In the genomic region with DNA sequence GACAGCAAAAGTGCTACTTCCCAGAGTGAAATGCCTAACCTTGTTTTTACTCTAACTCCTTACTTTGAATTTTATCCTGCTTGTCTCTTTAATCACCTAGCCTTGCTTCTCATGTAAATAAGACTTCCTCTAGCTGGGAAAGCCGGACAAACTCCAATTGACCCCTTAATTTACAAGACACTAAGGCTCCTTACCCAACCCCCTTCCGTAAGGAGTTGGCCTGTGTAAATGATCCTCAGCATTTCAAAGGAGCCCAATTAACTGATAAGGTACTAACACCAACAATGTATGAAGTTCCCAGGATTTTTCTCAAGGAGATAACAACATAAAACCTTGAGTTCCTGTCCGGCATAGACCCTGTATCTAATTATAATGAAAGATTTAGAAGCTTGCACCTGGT, we compare ENCODE assay signal across 1 cellular context.
TF ChIP-seq lines count a peak whose summit lies in the region.

No MANE protein-coding gene starts in this region.

TF ChIP-seq in WTC11, 78 proteins besides CTCF, POLR2A, EP300 and RAD21 (continued from another document):
- TF ChIP-seq, protein P1, sequence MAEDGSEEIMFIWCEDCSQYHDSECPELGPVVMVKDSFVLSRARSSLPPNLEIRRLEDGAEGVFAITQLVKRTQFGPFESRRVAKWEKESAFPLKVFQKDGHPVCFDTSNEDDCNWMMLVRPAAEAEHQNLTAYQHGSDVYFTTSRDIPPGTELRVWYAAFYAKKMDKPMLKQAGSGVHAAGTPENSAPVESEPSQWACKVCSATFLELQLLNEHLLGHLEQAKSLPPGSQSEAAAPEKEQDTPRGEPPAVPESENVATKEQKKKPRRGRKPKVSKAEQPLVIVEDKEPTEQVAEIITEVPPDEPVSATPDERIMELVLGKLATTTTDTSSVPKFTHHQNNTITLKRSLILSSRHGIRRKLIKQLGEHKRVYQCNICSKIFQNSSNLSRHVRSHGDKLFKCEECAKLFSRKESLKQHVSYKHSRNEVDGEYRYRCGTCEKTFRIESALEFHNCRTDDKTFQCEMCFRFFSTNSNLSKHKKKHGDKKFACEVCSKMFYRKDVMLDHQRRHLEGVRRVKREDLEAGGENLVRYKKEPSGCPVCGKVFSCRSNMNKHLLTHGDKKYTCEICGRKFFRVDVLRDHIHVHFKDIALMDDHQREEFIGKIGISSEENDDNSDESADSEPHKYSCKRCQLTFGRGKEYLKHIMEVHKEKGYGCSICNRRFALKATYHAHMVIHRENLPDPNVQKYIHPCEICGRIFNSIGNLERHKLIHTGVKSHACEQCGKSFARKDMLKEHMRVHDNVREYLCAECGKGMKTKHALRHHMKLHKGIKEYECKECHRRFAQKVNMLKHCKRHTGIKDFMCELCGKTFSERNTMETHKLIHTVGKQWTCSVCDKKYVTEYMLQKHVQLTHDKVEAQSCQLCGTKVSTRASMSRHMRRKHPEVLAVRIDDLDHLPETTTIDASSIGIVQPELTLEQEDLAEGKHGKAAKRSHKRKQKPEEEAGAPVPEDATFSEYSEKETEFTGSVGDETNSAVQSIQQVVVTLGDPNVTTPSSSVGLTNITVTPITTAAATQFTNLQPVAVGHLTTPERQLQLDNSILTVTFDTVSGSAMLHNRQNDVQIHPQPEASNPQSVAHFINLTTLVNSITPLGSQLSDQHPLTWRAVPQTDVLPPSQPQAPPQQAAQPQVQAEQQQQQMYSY (CRISPR knock-in tag; IDR thresholded peaks at IDR 0.05): peak; percentile 60; the same call in 1 of the 2 replicates
